In genomic region chr4:88179261-88179660, GRCh38 we compare ENCODE assay signal across 30 cellular contexts.
"Had no signal": no experiment of that assay in that cellular context is flagged by ENCODE, and none has a peak within 500 bp of the region (broad histone marks: within the 10 kb centered on the region; RNA-seq: fewer than 3 reads in every experiment).

No MANE protein-coding gene starts in this region.

- H3K4me1 Mint-ChIP-seq: central memory CD8-positive, alpha-beta T cell; memory B cell had no signal

- H3K36me3 ChIP-seq: breast epithelium, esophagus muscularis mucosa, right atrium auricular region, stomach, thyroid gland, upper lobe of right lung had no signal

- H3K27me3 Mint-ChIP-seq: activated CD8-positive, alpha-beta memory T cell treated with anti-CD3 and anti-CD28 coated beads, Interleukin-2, amount 10 ng/mL, durations not matched to agents 7 days and 5 days had no signal

- H3K4me3 ChIP-seq: breast epithelium, dorsolateral prefrontal cortex, esophagus muscularis mucosa, right atrium auricular region, smooth muscle cell, stomach, thyroid gland, upper lobe of right lung had no signal

- H3K27ac Mint-ChIP-seq: activated CD4-positive, alpha-beta T cell treated with anti-CD3 and anti-CD28 coated beads for 36 hours; activated CD8-positive, alpha-beta memory T cell treated with anti-CD3 and anti-CD28 coated beads, Interleukin-2, amount 10 ng/mL, durations not matched to agents 7 days and 5 days; activated CD8-positive, alpha-beta T cell treated with anti-CD3 and anti-CD28 coated beads, Interleukin-2, amount 10 ng/mL, durations not matched to agents 7 days and 5 days; activated naive CD4-positive, alpha-beta T cell treated with anti-CD3 and anti-CD28 coated beads, Interleukin-2, amount 50 U/mL, for 24 hours; activated naive CD8-positive, alpha-beta T cell treated with anti-CD3 and anti-CD28 coated beads, Interleukin-2, amount 50 U/mL, for 24 hours; activated T-helper 2 cell treated with anti-CD3 and anti-CD28 coated beads, Interferon-gamma antibody, Interleukin-2, Interleukin-4, amounts not matched to agents 10 μg/mL and 5 μg/mL and 100 μg/mL, durations not matched to agents 14 hours and 24 hours and 36 hours; memory B cell; naive thymus-derived CD8-positive, alpha-beta T cell; stimulated activated naive B cell treated with anti-CD40 and anti-IgM and Interleukin-4, amounts not matched to agents 10 μg/mL and 1 μg/mL and 100 μg/mL, for 72 hours had no signal

- DNase-seq: activated CD4-positive, alpha-beta T cell treated with anti-CD3 and anti-CD28 coated beads for 36 hours; activated CD4-positive, CD25-positive, alpha-beta regulatory T cell; activated CD8-positive, alpha-beta memory T cell treated with anti-CD3 and anti-CD28 coated beads, Interleukin-2, amount 10 ng/mL, durations not matched to agents 7 days and 5 days; activated CD8-positive, alpha-beta T cell treated with anti-CD3 and anti-CD28 coated beads, Interleukin-2, amount 10 ng/mL, durations not matched to agents 7 days and 5 days; activated naive CD8-positive, alpha-beta T cell treated with anti-CD3 and anti-CD28 coated beads, Interleukin-2, amount 50 U/mL, for 24 hours; activated T-cell treated with anti-CD3 and anti-CD28 coated beads, Interleukin-2, amount 50 U/mL, for 48 hours; amygdala; dorsolateral prefrontal cortex; effector memory CD4-positive, alpha-beta T cell; foreskin melanocyte; naive thymus-derived CD8-positive, alpha-beta T cell; occipital lobe; stimulated activated CD4-positive, alpha-beta T cell treated with anti-CD3 and anti-CD28 coated beads, Interleukin-1b, Interleukin-23, amount 100 ng/mL, for 48 hours; stimulated activated naive B cell treated with anti-CD40 and anti-IgM and Interleukin-4, amounts not matched to agents 10 μg/mL and 1 μg/mL and 100 μg/mL, for 72 hours; stomach; thyroid gland; upper lobe of right lung had no signal

- H3K9ac ChIP-seq: parathyroid adenoma had no signal

- H3K79me2 ChIP-seq: parathyroid adenoma had no signal

- FAIRE-seq: colon, endothelial cell of umbilical vein, islet of Langerhans had no signal

- H3K36me3 Mint-ChIP-seq: memory B cell had no signal

- H3K27me3 ChIP-seq: breast epithelium, dorsolateral prefrontal cortex, esophagus muscularis mucosa, right atrium auricular region, stomach, thyroid gland, upper lobe of right lung had no signal

- H3K9me3 ChIP-seq: breast epithelium, esophagus muscularis mucosa, right atrium auricular region, stomach, thyroid gland, upper lobe of right lung had no signal

- H3K4me1 ChIP-seq: breast epithelium, parathyroid adenoma, right atrium auricular region had no signal

- H2AFZ ChIP-seq: parathyroid adenoma had no signal

- H3K4me3 Mint-ChIP-seq: activated CD4-positive, alpha-beta T cell treated with anti-CD3 and anti-CD28 coated beads for 36 hours; activated CD8-positive, alpha-beta memory T cell treated with anti-CD3 and anti-CD28 coated beads, Interleukin-2, amount 10 ng/mL, durations not matched to agents 7 days and 5 days; activated CD8-positive, alpha-beta T cell treated with anti-CD3 and anti-CD28 coated beads, Interleukin-2, amount 10 ng/mL, durations not matched to agents 7 days and 5 days; activated naive CD4-positive, alpha-beta T cell treated with anti-CD3 and anti-CD28 coated beads, Interleukin-2, amount 50 U/mL, for 24 hours; activated naive CD8-positive, alpha-beta T cell treated with anti-CD3 and anti-CD28 coated beads, Interleukin-2, amount 50 U/mL, for 24 hours; central memory CD8-positive, alpha-beta T cell; memory B cell; naive thymus-derived CD8-positive, alpha-beta T cell; neural crest cell; stimulated activated naive B cell treated with anti-CD40 and anti-IgM and Interleukin-4, amounts not matched to agents 10 μg/mL and 1 μg/mL and 100 μg/mL, for 72 hours had no signal

- H3K27ac ChIP-seq: breast epithelium, dorsolateral prefrontal cortex, esophagus muscularis mucosa, parathyroid adenoma, right atrium auricular region, thyroid gland, upper lobe of right lung had no signal
